In the genomic region with DNA sequence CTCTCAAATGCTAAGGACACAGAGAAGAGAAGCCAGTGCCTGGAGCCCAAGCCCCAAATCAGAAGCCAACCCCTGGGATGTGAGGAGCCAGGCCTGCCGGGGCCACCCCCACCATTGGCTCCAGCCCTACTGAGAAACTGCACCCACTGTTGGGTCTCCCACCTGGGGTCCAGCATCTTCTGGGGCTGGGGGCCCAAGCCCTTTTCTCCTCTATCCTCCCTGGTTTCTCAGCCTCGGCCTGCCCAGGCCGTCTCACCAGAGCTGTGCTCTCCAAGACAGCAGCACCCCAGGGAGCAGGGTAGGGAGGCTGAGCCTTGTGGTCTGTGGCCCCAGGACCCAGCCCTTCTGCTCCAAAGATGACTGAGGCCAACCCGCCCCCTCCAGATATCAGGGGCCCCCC, we compare ENCODE assay signal across 33 cellular contexts.
"Had no signal": no experiment of that assay in that cellular context is flagged by ENCODE, and none has a peak within 500 bp of the region (broad histone marks: within the 10 kb centered on the region; RNA-seq: fewer than 3 reads in every experiment).

No MANE protein-coding gene starts in this region.

- H3K4me3 ChIP-seq: coronary artery, dorsolateral prefrontal cortex, esophagus muscularis mucosa, gastrocnemius medialis had no signal

- H3K4me3 Mint-ChIP-seq: activated B cell treated with CpG ODN at 0.5 μM for 24 hours; activated CD8-positive, alpha-beta T cell treated with anti-CD3 and anti-CD28 coated beads for 36 hours; activated naive CD8-positive, alpha-beta T cell; activated T-cell treated with anti-CD3 and anti-CD28 coated beads, Interleukin-2, amount 50 U/mL, for 4 hours; activated T-helper 17 cell treated with anti-CD3 and anti-CD28 coated beads, Interleukin-2, amount 50 U/mL, for 72 hours; central memory CD8-positive, alpha-beta T cell; dendritic cell treated with granulocyte-macrophage colony-stimulating factor and Interleukin-4, amounts not matched to agents 40 ng/mL and 50 ng/mL, for 4 days; T-helper 17 cell; T-helper 2 cell treated with Interferon-gamma antibody and Interleukin-4, amounts not matched to agents 5 μg/mL and 100 μg/mL, for 36 hours had no signal

- H3K27ac Mint-ChIP-seq: activated B cell treated with CpG ODN at 0.5 μM for 24 hours; activated CD8-positive, alpha-beta T cell treated with anti-CD3 and anti-CD28 coated beads for 36 hours; activated naive CD8-positive, alpha-beta T cell; dendritic cell treated with granulocyte-macrophage colony-stimulating factor and Interleukin-4, amounts not matched to agents 40 ng/mL and 50 ng/mL, for 4 days; T-helper 17 cell; T-helper 2 cell treated with Interferon-gamma antibody and Interleukin-4, amounts not matched to agents 5 μg/mL and 100 μg/mL, for 36 hours had no signal

- ATAC-seq: activated CD4-positive, CD25-positive, alpha-beta regulatory T cell treated with anti-CD3 and anti-CD28 coated beads, Interleukin-2, amount 50 U/mL, for 24 hours; activated CD8-positive, alpha-beta T cell treated with anti-CD3 and anti-CD28 coated beads for 36 hours; activated T-cell treated with anti-CD3 and anti-CD28 coated beads, Interleukin-2, amount 50 U/mL, for 4 hours; activated T-helper 17 cell treated with anti-CD3 and anti-CD28 coated beads, Interleukin-2, amount 50 U/mL, for 72 hours; foreskin keratinocyte; gastrocnemius medialis; T-helper 17 cell had no signal

- DNase-seq: activated B cell treated with CpG ODN at 0.5 μM for 24 hours; activated CD4-positive, alpha-beta T cell treated with anti-CD3 and anti-CD28 coated beads for 48 hours; activated CD4-positive, alpha-beta T cell treated with anti-CD3 and anti-CD28 coated beads, Interleukin-2, amount 50 U/mL, for 1 hour; activated CD4-positive, alpha-beta T cell treated with anti-CD3 and anti-CD28 coated beads, Interleukin-2, amount 50 U/mL, for 48 hours; activated CD8-positive, alpha-beta memory T cell treated with anti-CD3 and anti-CD28 coated beads for 24 hours; activated CD8-positive, alpha-beta T cell treated with anti-CD3 and anti-CD28 coated beads for 36 hours; activated effector memory CD4-positive, alpha-beta T cell treated with Interleukin-2 at 50 U/mL for 16 hours; activated gamma-delta T cell treated with Interleukin-2 at 50 U/mL for 16 hours; activated naive CD4-positive, alpha-beta T cell treated with anti-CD3 and anti-CD28 coated beads, Interleukin-2, amount 50 U/mL, for 16 hours; activated naive CD4-positive, alpha-beta T cell treated with Interleukin-2 at 50 U/mL for 16 hours; activated T-cell treated with anti-CD3 and anti-CD28 coated beads, Interleukin-2, amount 50 U/mL, for 4 hours; amniotic stem cell; anterior cingulate cortex; brain microvascular endothelial cell; dorsolateral prefrontal cortex; effector memory CD4-positive, alpha-beta T cell; foreskin keratinocyte; gastrocnemius medialis; glutamatergic neuron; T-helper 1 cell; T-helper 17 cell; T1000; WERI-Rb-1 had no signal

- FAIRE-seq: astrocyte, bronchial epithelial cell had no signal

- H3K36me3 ChIP-seq: gastrocnemius medialis had no signal

- H3K36me3 Mint-ChIP-seq: activated naive CD8-positive, alpha-beta T cell had no signal

- H3K9me3 ChIP-seq: gastrocnemius medialis had no signal

- H3K27ac ChIP-seq: brain microvascular endothelial cell, coronary artery, dorsolateral prefrontal cortex, esophagus muscularis mucosa, foreskin keratinocyte, gastrocnemius medialis, WERI-Rb-1 had no signal

- H3K9me3 Mint-ChIP-seq: activated T-cell treated with anti-CD3 and anti-CD28 coated beads, Interleukin-2, amount 50 U/mL, for 4 hours; activated T-helper 17 cell treated with anti-CD3 and anti-CD28 coated beads, Interleukin-2, amount 50 U/mL, for 72 hours; central memory CD8-positive, alpha-beta T cell; dendritic cell treated with granulocyte-macrophage colony-stimulating factor and Interleukin-4, amounts not matched to agents 40 ng/mL and 50 ng/mL, for 4 days; T-helper 2 cell treated with Interferon-gamma antibody and Interleukin-4, amounts not matched to agents 5 μg/mL and 100 μg/mL, for 36 hours had no signal

- H3K27me3 ChIP-seq: brain microvascular endothelial cell, dorsolateral prefrontal cortex, esophagus muscularis mucosa, foreskin keratinocyte, gastrocnemius medialis had no signal

- H3K4me1 ChIP-seq: foreskin keratinocyte, gastrocnemius medialis had no signal
